In genomic region chr4:3073158-3074077, GRCh38 we compare ENCODE assay signal across 7 cellular contexts. TPM values are rescaled to one million over a fixed set of nuclear protein-coding genes. Genes with fewer than 3 reads are reported as not detected.
DNase-seq lines count a peak whose midpoint lies in the region; ATAC-seq and TF ChIP-seq lines count a peak whose summit lies in the region.

No MANE protein-coding gene starts in this region.

- DNase-seq in SK-N-DZ (ENCODE audit: low spot score) (peak; percentile 57), fibroblast of villous mesenchyme (ENCODE audit: low read depth) (no peak), retinal pigment epithelial cell (ENCODE audit: low read depth) (no peak), NCI-H774 (lab: John Stamatoyannopoulos, UW) (no peak), NCI-H2081 treated with DMSO at 0.1 percent for 48 hours (lab: John Stamatoyannopoulos, UW) (no peak)

- ATAC-seq in GM18867 (IDR thresholded peaks at IDR 0.05; ENCODE audit: unreplicated experiment), result peak; percentile 27
- ATAC-seq in HG02759 (IDR thresholded peaks at IDR 0.05; ENCODE audit: unreplicated experiment), result peak; percentile 40

- H3K4me3 ChIP-seq in fibroblast of villous mesenchyme (ENCODE audit: low read depth, low read length) (peak overlapping the region; percentile 69), retinal pigment epithelial cell (ENCODE audit: low read length) (peak overlapping the region; percentile 65)

- peak; percentile 11 for TF ChIP-seq CTCF in fibroblast of villous mesenchyme (IDR thresholded peaks at IDR 0.05; ENCODE audit: insufficient read depth, low read depth, low read length)
- TF ChIP-seq CTCF in retinal pigment epithelial cell (conservative IDR thresholded peaks at IDR 0.05; ENCODE audit: low read depth, low read length), result peak; percentile 17

RNA-seq across cellular contexts. Expression of gene HTT-AS, which starts 0.9 kb away (rescaled TPM):
- not detected in 2 replicates for polyA plus RNA-seq in SK-N-DZ (2014; cell fraction: cytosol; rRNA removed)
- polyA plus RNA-seq in SK-N-DZ (2014; cell fraction: nucleus; rRNA removed), result not detected in 2 replicates
- not detected in 2 replicates for total RNA-seq in fibroblast of villous mesenchyme

RNA-seq across cellular contexts. Expression of gene HTT, which starts 1.1 kb away (rescaled TPM):
- 6.9 and 11.7 TPM in 2 replicates for polyA plus RNA-seq in SK-N-DZ (2014; cell fraction: cytosol; rRNA removed)
- 10.7 and 22.7 TPM in 2 replicates for polyA plus RNA-seq in SK-N-DZ (2014; cell fraction: nucleus; rRNA removed)
- total RNA-seq in fibroblast of villous mesenchyme, result 60.6 and 65.2 TPM in 2 replicates
